ENCODE assay signal across 27 cellular contexts in the genomic region with DNA sequence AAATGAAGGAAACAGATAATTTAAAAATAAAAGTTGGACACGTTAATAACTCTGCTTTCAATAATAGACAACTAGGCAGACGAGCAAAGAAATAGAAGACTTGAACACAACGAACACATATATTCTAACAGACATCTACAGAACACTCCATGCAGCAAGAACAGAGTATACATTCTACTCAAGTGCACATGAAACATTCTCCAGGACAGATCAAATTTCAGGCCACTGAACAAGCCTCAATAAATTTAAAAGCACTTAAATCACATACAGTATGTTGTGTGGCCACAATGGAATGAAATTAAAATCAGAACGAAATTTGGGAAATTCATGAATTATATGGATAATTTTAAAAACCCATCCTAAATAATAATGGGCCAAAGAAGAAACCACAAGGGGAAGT.
"Had no signal": no experiment of that assay in that cellular context is flagged by ENCODE, and none has a peak within 500 bp of the region (broad histone marks: within the 10 kb centered on the region; RNA-seq: fewer than 3 reads in every experiment).

No MANE protein-coding gene starts in this region.

- FAIRE-seq: astrocyte, colon, HepG2 had no signal

- H3K9me3 ChIP-seq: Peyer's patch, SJCRH30 had no signal

- H3K4me1 ChIP-seq: Peyer's patch, SJCRH30 had no signal

- DNase-seq: activated CD4-positive, alpha-beta T cell treated with anti-CD3 and anti-CD28 coated beads for 36 hours; activated CD8-positive, alpha-beta memory T cell treated with anti-CD3 and anti-CD28 coated beads, Interleukin-2, amount 50 U/mL, for 4 hours; activated CD8-positive, alpha-beta T cell treated with anti-CD3 and anti-CD28 coated beads for 36 hours; activated effector memory CD4-positive, alpha-beta T cell treated with Interleukin-2 at 50 U/mL for 16 hours; activated naive CD4-positive, alpha-beta T cell; amygdala; NCI-H1092; NCI-H1436 treated with DMSO at 0.1 percent for 48 hours; NCI-H187; NCI-H2081; NCI-H2227 treated with DMSO at 0.1 percent for 48 hours; NCI-H446 treated with DMSO at 0.1 percent for 48 hours; NCI-H526 treated with DMSO at 0.1 percent for 48 hours; NK-92 treated with Interleukin-12 subunit alpha and Interleukin-12 subunit beta, amount 100 ng/mL, for 24 hours; Peyer's patch; Right ventricle myocardium superior; T-cell; WERI-Rb-1 had no signal

- H3K27me3 ChIP-seq: Peyer's patch, SJCRH30 had no signal

- H3K9me3 Mint-ChIP-seq: activated CD8-positive, alpha-beta T cell treated with anti-CD3 and anti-CD28 coated beads for 36 hours; activated naive CD4-positive, alpha-beta T cell treated with anti-CD3 and anti-CD28 coated beads, Interleukin-2, amount 50 U/mL, for 24 hours; T-cell had no signal

- H3K4me3 Mint-ChIP-seq: activated CD4-positive, alpha-beta T cell treated with anti-CD3 and anti-CD28 coated beads for 36 hours; activated CD8-positive, alpha-beta T cell treated with anti-CD3 and anti-CD28 coated beads for 36 hours; activated naive CD4-positive, alpha-beta T cell treated with anti-CD3 and anti-CD28 coated beads, Interleukin-2, amount 50 U/mL, for 24 hours; activated T-helper 1 cell treated with anti-CD3 and anti-CD28 coated beads, Interleukin-12 subunit alpha, Interleukin-12 subunit beta, Interleukin-2, Interleukin-4 antibody, amounts not matched to agents 30 ng/mL and 10 ng/mL and 1 ng/mL, durations not matched to agents 14 hours and 24 hours and 36 hours; brain; T-cell had no signal

- H3K27me3 Mint-ChIP-seq: activated CD4-positive, alpha-beta T cell treated with anti-CD3 and anti-CD28 coated beads for 36 hours; activated CD8-positive, alpha-beta T cell treated with anti-CD3 and anti-CD28 coated beads for 36 hours; activated naive CD4-positive, alpha-beta T cell treated with anti-CD3 and anti-CD28 coated beads, Interleukin-2, amount 50 U/mL, for 24 hours; brain; T-cell had no signal

- H3K27ac Mint-ChIP-seq: activated naive CD4-positive, alpha-beta T cell treated with anti-CD3 and anti-CD28 coated beads, Interleukin-2, amount 50 U/mL, for 24 hours; activated T-helper 1 cell treated with anti-CD3 and anti-CD28 coated beads, Interleukin-12 subunit alpha, Interleukin-12 subunit beta, Interleukin-2, Interleukin-4 antibody, amounts not matched to agents 30 ng/mL and 10 ng/mL and 1 ng/mL, durations not matched to agents 14 hours and 24 hours and 36 hours; T-cell had no signal

- ATAC-seq: activated CD4-positive, alpha-beta T cell treated with anti-CD3 and anti-CD28 coated beads for 36 hours; activated CD8-positive, alpha-beta T cell treated with anti-CD3 and anti-CD28 coated beads for 36 hours; HepG2; T-cell had no signal

- H3K27ac ChIP-seq: KMS-11, Peyer's patch, RWPE1, SJCRH30, WERI-Rb-1 had no signal

- H3K4me3 ChIP-seq: Peyer's patch, SJCRH30 had no signal
